Comparison of ENCODE assay signal across 8 cellular contexts in the genomic region with DNA sequence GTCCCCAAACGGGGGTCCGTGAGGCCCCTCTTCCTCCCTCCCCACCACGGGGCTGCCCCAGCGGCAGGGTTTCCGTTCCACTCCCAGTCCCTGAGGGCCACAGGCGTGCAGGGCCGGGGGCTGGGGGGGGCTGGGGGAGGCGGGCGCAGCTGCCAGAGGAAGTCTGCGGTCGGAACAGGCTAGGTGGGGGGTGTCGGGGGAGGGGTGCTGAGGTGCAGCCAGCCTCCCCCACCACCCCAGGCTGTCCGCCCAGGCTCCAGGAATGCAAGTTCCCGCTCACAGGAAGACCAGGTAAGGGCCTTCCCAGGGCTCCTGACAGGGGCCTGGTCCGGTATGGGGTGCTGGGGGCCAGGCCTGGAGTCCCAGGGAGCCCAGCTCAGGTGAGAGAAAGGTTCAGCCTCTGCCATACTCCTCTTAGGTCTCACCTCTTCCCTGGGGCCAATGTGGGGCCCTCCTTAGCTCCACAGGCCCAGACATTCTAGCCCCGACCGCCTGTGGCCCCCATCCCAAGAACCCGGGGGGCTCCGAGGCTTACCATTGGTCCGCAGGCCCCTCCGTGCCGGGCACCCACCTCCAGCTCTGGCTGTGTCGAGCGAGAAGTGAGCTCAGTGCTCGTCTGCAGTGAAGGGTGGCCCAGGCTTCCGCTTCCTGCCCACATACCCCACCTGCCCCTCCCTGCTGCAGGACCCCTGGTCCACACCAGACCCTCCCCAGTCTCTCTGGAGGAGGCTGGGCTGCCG. TPM values are rescaled to one million over a fixed set of nuclear protein-coding genes. Genes with fewer than 3 reads are reported as not detected.
A peak's percentile ranks its signal among the peaks of the same experiment; 100 is the strongest.
DNase-seq lines count a peak whose midpoint lies in the region; ATAC-seq and TF ChIP-seq lines count a peak whose summit lies in the region.

A gene with protein sequence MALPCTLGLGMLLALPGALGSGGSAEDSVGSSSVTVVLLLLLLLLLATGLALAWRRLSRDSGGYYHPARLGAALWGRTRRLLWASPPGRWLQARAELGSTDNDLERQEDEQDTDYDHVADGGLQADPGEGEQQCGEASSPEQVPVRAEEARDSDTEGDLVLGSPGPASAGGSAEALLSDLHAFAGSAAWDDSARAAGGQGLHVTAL (minus strand): TSS at position 601 of the 740 bp plus-strand sequence. CDS start 63 bp downstream, at position 538.

- H3K36me3 Mint-ChIP-seq in activated T-helper 1 cell treated with anti-CD3 and anti-CD28 coated beads, Interleukin-12 subunit alpha, Interleukin-12 subunit beta, Interleukin-2, Interleukin-4 antibody, amounts not matched to agents 30 ng/mL and 10 ng/mL and 1 ng/mL, durations not matched to agents 14 hours and 24 hours and 36 hours (ENCODE audit: low read depth) = peaks cover 26% of the 10 kb centered on the region
- H3K36me3 Mint-ChIP-seq in naive B cell = peaks cover under 1 to 16% of the 10 kb centered on the region in 2 donors

- H3K4me3 Mint-ChIP-seq in activated T-helper 1 cell treated with anti-CD3 and anti-CD28 coated beads, Interleukin-12 subunit alpha, Interleukin-12 subunit beta, Interleukin-2, Interleukin-4 antibody, amounts not matched to agents 30 ng/mL and 10 ng/mL and 1 ng/mL, durations not matched to agents 14 hours and 24 hours and 36 hours = peak within 1 kb of the TSS; percentile 90
- H3K4me3 Mint-ChIP-seq in naive B cell = peak within 1 kb of the TSS; percentile 94 to 98 (median 96)

- TF ChIP-seq CTCF in DND-41 (IDR thresholded peaks at IDR 0.05; ENCODE audit: borderline replicate concordance, extremely low read depth, low read length, poor library complexity, severe bottlenecking) = no peak

- peak within 1 kb of the TSS; percentile 92 for H3K27ac Mint-ChIP-seq in activated T-helper 1 cell treated with anti-CD3 and anti-CD28 coated beads, Interleukin-12 subunit alpha, Interleukin-12 subunit beta, Interleukin-2, Interleukin-4 antibody, amounts not matched to agents 30 ng/mL and 10 ng/mL and 1 ng/mL, durations not matched to agents 14 hours and 24 hours and 36 hours
- H3K27ac Mint-ChIP-seq in naive B cell = peak within 1 kb of the TSS; percentile 88 to 96 (median 91)

- H3K4me1 Mint-ChIP-seq in activated T-helper 1 cell treated with anti-CD3 and anti-CD28 coated beads, Interleukin-12 subunit alpha, Interleukin-12 subunit beta, Interleukin-2, Interleukin-4 antibody, amounts not matched to agents 30 ng/mL and 10 ng/mL and 1 ng/mL, durations not matched to agents 14 hours and 24 hours and 36 hours (ENCODE audit: low read depth) = peaks cover 30% of the 10 kb centered on the region
- peaks cover 54 to 91% (median 67%) of the 10 kb centered on the region in 3 donors for H3K4me1 Mint-ChIP-seq in naive B cell

- peak within 1 kb of the TSS; percentile 99 for H3K9ac ChIP-seq in DND-41 (ENCODE audit: low read depth, low read length)

- H3K4me1 ChIP-seq in DND-41 (ENCODE audit: insufficient read depth, low read length) = peaks cover 68% of the 10 kb centered on the region

- H4K20me1 ChIP-seq in DND-41 (ENCODE audit: insufficient read depth, low read length) = peaks cover 50% of the 10 kb centered on the region

- peaks cover 79% of the 10 kb centered on the region for H3K79me2 ChIP-seq in DND-41 (ENCODE audit: insufficient read depth, low read length)

- DNase-seq in DND-41 = peak; percentile 94
- DNase-seq in KG1 (lab: John Stamatoyannopoulos, UW) = peak; percentile 84
- DNase-seq in activated T-helper 1 cell treated with anti-CD3 and anti-CD28 coated beads, Interleukin-12 subunit alpha, Interleukin-12 subunit beta, Interleukin-2, Interleukin-4 antibody, amounts not matched to agents 30 ng/mL and 10 ng/mL and 1 ng/mL, durations not matched to agents 14 hours and 24 hours and 36 hours (ENCODE audit: low spot score) = peak; percentile 70
- peak; percentile 82 for DNase-seq in naive B cell
- no peak for DNase-seq in NCI-H1694 (lab: John Stamatoyannopoulos, UW)
- no peak for DNase-seq in occipital lobe (lab: John Stamatoyannopoulos, UW)
- DNase-seq in COLO668 (lab: John Stamatoyannopoulos, UW; ENCODE audit: unreplicated experiment) = no peak

- peak within 1 kb of the TSS; percentile 85 to 92 for H3K4me3 ChIP-seq in DND-41 (ENCODE audit: low read depth in 1 of 2, low read length in 2 of 2)

- peak within 1 kb of the TSS; percentile 100 for H3K27ac ChIP-seq in DND-41 (ENCODE audit: low read length)

- no peaks in the 10 kb centered on the region for H3K9me3 ChIP-seq in DND-41 (ENCODE audit: insufficient read depth, low read length, severe bottlenecking)

- peak within 1 kb of the TSS; percentile 99 for H3K4me2 ChIP-seq in DND-41 (ENCODE audit: insufficient read depth, low read length)

- ATAC-seq in DND-41 (ENCODE audit: insufficient read depth, low read depth) (peak; percentile 69), naive B cell (ENCODE audit: low read depth in 2 of 2) (peak; percentile 69 to 71), HG03571 (IDR thresholded peaks at IDR 0.05; ENCODE audit: unreplicated experiment) (no peak)

- H3K9me3 Mint-ChIP-seq in activated T-helper 1 cell treated with anti-CD3 and anti-CD28 coated beads, Interleukin-12 subunit alpha, Interleukin-12 subunit beta, Interleukin-2, Interleukin-4 antibody, amounts not matched to agents 30 ng/mL and 10 ng/mL and 1 ng/mL, durations not matched to agents 14 hours and 24 hours and 36 hours = no peaks in the 10 kb centered on the region
- H3K9me3 Mint-ChIP-seq in naive B cell = no peaks in the 10 kb centered on the region

- H3K27me3 Mint-ChIP-seq in activated T-helper 1 cell treated with anti-CD3 and anti-CD28 coated beads, Interleukin-12 subunit alpha, Interleukin-12 subunit beta, Interleukin-2, Interleukin-4 antibody, amounts not matched to agents 30 ng/mL and 10 ng/mL and 1 ng/mL, durations not matched to agents 14 hours and 24 hours and 36 hours (ENCODE audit: insufficient read depth) = no peaks in the 10 kb centered on the region
- no peaks in the 10 kb centered on the region for H3K27me3 Mint-ChIP-seq in naive B cell

- H3K27me3 ChIP-seq in DND-41 (ENCODE audit: insufficient read depth, low read length, poor library complexity) = no peaks in the 10 kb centered on the region

- H2AFZ ChIP-seq in DND-41 (ENCODE audit: low read depth, low read length) = no peak within 1 kb of the TSS

- H3K36me3 ChIP-seq in DND-41 (ENCODE audit: insufficient read depth, low read length) = peaks cover 70% of the 10 kb centered on the region

- intact Hi-C loops in activated T-helper 1 cell treated with anti-CD3 and anti-CD28 coated beads, Interleukin-12 subunit alpha, Interleukin-12 subunit beta, Interleukin-2, Interleukin-4 antibody, amounts not matched to agents 30 ng/mL and 10 ng/mL and 1 ng/mL, durations not matched to agents 14 hours and 24 hours and 36 hours (cut with micrococcal nuclease) = loop anchor here (2.0 kb wide), 1 partner anchor 50 kb away; no protein-coding TSS in a partner anchor

RNA-seq across cellular contexts. Expression of the gene that starts here (rescaled TPM):
- total RNA-seq in activated T-helper 1 cell treated with anti-CD3 and anti-CD28 coated beads, Interleukin-12 subunit alpha, Interleukin-12 subunit beta, Interleukin-2, Interleukin-4 antibody, amounts not matched to agents 30 ng/mL and 10 ng/mL and 1 ng/mL, durations not matched to agents 14 hours and 24 hours and 36 hours = 108 and 109 TPM in 2 replicates
- 1,000 to 10,000 TPM in 3 of 6 donors, 100 to 1,000 TPM in 3; 953 to 1,146 (median 1,009) TPM for polyA plus RNA-seq in naive B cell (ENCODE audit: low read depth in 6 of 6)
- not detected for total RNA-seq in occipital lobe

Comparison
In these comparisons a context has a peak if more than half of its experiments do, and no peak if none do; other contexts are left out.
1. RNA of the gene that starts here (total RNA-seq): 108 to 109 TPM in activated T-helper 1 cell treated with anti-CD3 and anti-CD28 coated beads, Interleukin-12 subunit alpha, Interleukin-12 subunit beta, Interleukin-2, Interleukin-4 antibody, amounts not matched to agents 30 ng/mL and 10 ng/mL and 1 ng/mL, durations not matched to agents 14 hours and 24 hours and 36 hours; not detected in occipital lobe (single experiment); every median in the first group is over 10 times any median in the second.
2. DNase-seq: peak in DND-41 (single experiment), KG1 (single experiment), activated T-helper 1 cell treated with anti-CD3 and anti-CD28 coated beads, Interleukin-12 subunit alpha, Interleukin-12 subunit beta, Interleukin-2, Interleukin-4 antibody, amounts not matched to agents 30 ng/mL and 10 ng/mL and 1 ng/mL, durations not matched to agents 14 hours and 24 hours and 36 hours (single experiment) and naive B cell (single experiment); none in NCI-H1694 (single experiment), occipital lobe (single experiment) and COLO668 (single experiment).